ENCODE assay signal across 27 cellular contexts in genomic region chr5:172423379-172424110, GRCh38. TPM values are rescaled to one million over a fixed set of nuclear protein-coding genes. Genes with fewer than 3 reads are reported as not detected.
DNase-seq lines count a peak whose midpoint lies in the region; ATAC-seq and TF ChIP-seq lines count a peak whose summit lies in the region.
"Had no signal": no experiment of that assay in that cellular context is flagged by ENCODE, and none has a peak within 500 bp of the region (broad histone marks: within the 10 kb centered on the region; RNA-seq: fewer than 3 reads in every experiment).

No MANE protein-coding gene starts in this region.

- H3K36me3 ChIP-seq in tibial artery = peaks cover 0 to 13% (median 0%) of the 10 kb centered on the region in 3 donors

- intact Hi-C loops in dendritic cell treated with granulocyte-macrophage colony-stimulating factor and Interleukin-4, amounts not matched to agents 40 ng/mL and 50 ng/mL, for 4 days (cut with micrococcal nuclease) = no loop called here
- intact Hi-C loops in tibial artery (cut with DNase I; ENCODE audit: low total_unique reads) = no loop called here
- intact Hi-C loops in activated CD8-positive, alpha-beta T cell treated with anti-CD3 and anti-CD28 coated beads for 36 hours (cut with micrococcal nuclease) = no loop called here

- H3K4me3 Mint-ChIP-seq in dendritic cell treated with granulocyte-macrophage colony-stimulating factor and Interleukin-4, amounts not matched to agents 40 ng/mL and 50 ng/mL, for 4 days = no peak overlapping the region
- no peak overlapping the region for H3K4me3 Mint-ChIP-seq in activated CD8-positive, alpha-beta T cell treated with anti-CD3 and anti-CD28 coated beads for 36 hours
- H3K4me3 Mint-ChIP-seq: activated CD4-positive, alpha-beta T cell treated with anti-CD3 and anti-CD28 coated beads, Interleukin-2, amount 10 ng/mL, durations not matched to agents 24 days and 14 days; activated CD8-positive, alpha-beta memory T cell treated with anti-CD3 and anti-CD28 coated beads, Interleukin-2, amount 10 ng/mL, durations not matched to agents 7 days and 5 days; activated T-helper 1 cell treated with anti-CD3 and anti-CD28 coated beads, Interleukin-12 subunit alpha, Interleukin-12 subunit beta, Interleukin-2, Interleukin-4 antibody, amounts not matched to agents 30 ng/mL and 10 ng/mL and 1 ng/mL, durations not matched to agents 14 hours and 24 hours and 36 hours; nephron progenitor cell had no signal

- peaks cover 0 to 69% (median 33%) of the 10 kb centered on the region in 4 donors for H3K4me1 ChIP-seq in tibial artery

- TF ChIP-seq RAD21 in Ishikawa (IDR thresholded peaks at IDR 0.05; ENCODE audit: low read depth) = no peak

- no peak for DNase-seq in tibial artery
- no peak for DNase-seq in HT-29 (ENCODE audit: low spot score)
- no peak for DNase-seq in activated CD4-positive, CD25-positive, alpha-beta regulatory T cell treated with anti-CD3 and anti-CD28 coated beads, Interleukin-2, amount 50 U/mL, for 72 hours
- no peak for DNase-seq in activated CD8-positive, alpha-beta T cell treated with anti-CD3 and anti-CD28 coated beads for 36 hours
- no peak for DNase-seq in stimulated activated CD4-positive, alpha-beta T cell treated with anti-CD3 and anti-CD28 coated beads, Interleukin-4, amount 100 ng/mL, for 1 hour
- DNase-seq: activated CD4-positive, alpha-beta T cell treated with anti-CD3 and anti-CD28 coated beads, Interleukin-2, amount 10 ng/mL, durations not matched to agents 24 days and 14 days; activated CD8-positive, alpha-beta memory T cell treated with anti-CD3 and anti-CD28 coated beads, Interleukin-2, amount 10 ng/mL, durations not matched to agents 7 days and 5 days; activated naive CD4-positive, alpha-beta T cell treated with anti-CD3 and anti-CD28 coated beads, Interleukin-2, amount 50 U/mL, for 16 hours; anterior cingulate cortex; caudate nucleus; COR-L47; dermis blood vessel endothelial cell; DMS79; heart right ventricle; NCI-H1092; NCI-H1930; nephron progenitor cell; RPMI8226; stimulated activated naive CD8-positive, alpha-beta T cell treated with anti-CD3 and anti-CD28 coated beads, Interleukin-15, Interleukin-2, amounts not matched to agents 100 U/mL and 50 U/mL, for 24 hours had no signal

- CTCF ChIA-PET in activated CD8-positive, alpha-beta T cell treated with anti-CD3 and anti-CD28 coated beads for 36 hours (lab: Charles Lee) = interaction anchor here (1.1 kb wide), 2 partner anchors 20 to 89 kb away, joined by 3 read pairs; no protein-coding TSS in a partner anchor

- H3K9me3 Mint-ChIP-seq in dendritic cell treated with granulocyte-macrophage colony-stimulating factor and Interleukin-4, amounts not matched to agents 40 ng/mL and 50 ng/mL, for 4 days = no peaks in the 10 kb centered on the region
- no peaks in the 10 kb centered on the region for H3K9me3 Mint-ChIP-seq in activated CD8-positive, alpha-beta T cell treated with anti-CD3 and anti-CD28 coated beads for 36 hours
- H3K9me3 Mint-ChIP-seq: activated CD4-positive, alpha-beta T cell treated with anti-CD3 and anti-CD28 coated beads, Interleukin-2, amount 10 ng/mL, durations not matched to agents 24 days and 14 days; activated T-helper 1 cell treated with anti-CD3 and anti-CD28 coated beads, Interleukin-12 subunit alpha, Interleukin-12 subunit beta, Interleukin-2, Interleukin-4 antibody, amounts not matched to agents 30 ng/mL and 10 ng/mL and 1 ng/mL, durations not matched to agents 14 hours and 24 hours and 36 hours; nephron progenitor cell had no signal

- peaks cover 40% of the 10 kb centered on the region for H3K4me1 Mint-ChIP-seq in dendritic cell treated with granulocyte-macrophage colony-stimulating factor and Interleukin-4, amounts not matched to agents 40 ng/mL and 50 ng/mL, for 4 days (ENCODE audit: low read depth)
- no peaks in the 10 kb centered on the region for H3K4me1 Mint-ChIP-seq in activated CD8-positive, alpha-beta T cell treated with anti-CD3 and anti-CD28 coated beads for 36 hours (ENCODE audit: low read depth)

- H3K27ac Mint-ChIP-seq in dendritic cell treated with granulocyte-macrophage colony-stimulating factor and Interleukin-4, amounts not matched to agents 40 ng/mL and 50 ng/mL, for 4 days = peak overlapping the region; percentile 20
- H3K27ac Mint-ChIP-seq in activated CD8-positive, alpha-beta T cell treated with anti-CD3 and anti-CD28 coated beads for 36 hours = no peak overlapping the region
- H3K27ac Mint-ChIP-seq: activated CD4-positive, alpha-beta T cell treated with anti-CD3 and anti-CD28 coated beads, Interleukin-2, amount 10 ng/mL, durations not matched to agents 24 days and 14 days; activated CD8-positive, alpha-beta memory T cell treated with anti-CD3 and anti-CD28 coated beads, Interleukin-2, amount 10 ng/mL, durations not matched to agents 7 days and 5 days; activated T-helper 1 cell treated with anti-CD3 and anti-CD28 coated beads, Interleukin-12 subunit alpha, Interleukin-12 subunit beta, Interleukin-2, Interleukin-4 antibody, amounts not matched to agents 30 ng/mL and 10 ng/mL and 1 ng/mL, durations not matched to agents 14 hours and 24 hours and 36 hours had no signal

- no peak for TF ChIP-seq EP300 in Ishikawa (IDR thresholded peaks at IDR 0.05; ENCODE audit: borderline replicate concordance)

- no peaks in the 10 kb centered on the region for H3K9me3 ChIP-seq in tibial artery
- H3K9me3 ChIP-seq: heart right ventricle had no signal

- H3K27me3 Mint-ChIP-seq in dendritic cell treated with granulocyte-macrophage colony-stimulating factor and Interleukin-4, amounts not matched to agents 40 ng/mL and 50 ng/mL, for 4 days = peaks cover 39% of the 10 kb centered on the region
- peaks cover 5% of the 10 kb centered on the region for H3K27me3 Mint-ChIP-seq in activated CD8-positive, alpha-beta T cell treated with anti-CD3 and anti-CD28 coated beads for 36 hours

- peaks cover 11% of the 10 kb centered on the region for H3K36me3 Mint-ChIP-seq in dendritic cell treated with granulocyte-macrophage colony-stimulating factor and Interleukin-4, amounts not matched to agents 40 ng/mL and 50 ng/mL, for 4 days (ENCODE audit: low read depth)
- no peaks in the 10 kb centered on the region for H3K36me3 Mint-ChIP-seq in activated CD8-positive, alpha-beta T cell treated with anti-CD3 and anti-CD28 coated beads for 36 hours (ENCODE audit: low read depth)
- H3K36me3 Mint-ChIP-seq: activated CD8-positive, alpha-beta memory T cell treated with anti-CD3 and anti-CD28 coated beads, Interleukin-2, amount 10 ng/mL, durations not matched to agents 7 days and 5 days had no signal

- POLR2A ChIA-PET in activated CD8-positive, alpha-beta T cell treated with anti-CD3 and anti-CD28 coated beads for 36 hours (lab: Charles Lee) = interaction anchor here (0.9 kb wide), 1 partner anchor 38 kb away, joined by 3 read pairs; no protein-coding TSS in a partner anchor

- no peaks in the 10 kb centered on the region for H3K27me3 ChIP-seq in layer of hippocampus (ENCODE audit: control insufficient read depth, insufficient read depth, low read length)
- H3K27me3 ChIP-seq in tibial artery = no peaks in the 10 kb centered on the region
- H3K27me3 ChIP-seq: BLaER1, heart right ventricle had no signal

- H3K4me3 ChIP-seq in tibial artery = no peak overlapping the region
- H3K4me3 ChIP-seq: BLaER1, heart right ventricle, SK-N-MC had no signal

- ATAC-seq in activated CD8-positive, alpha-beta T cell treated with anti-CD3 and anti-CD28 coated beads for 36 hours = no peak
- ATAC-seq: activated CD8-positive, alpha-beta memory T cell treated with anti-CD3 and anti-CD28 coated beads, Interleukin-2, amount 10 ng/mL, durations not matched to agents 7 days and 5 days; heart right ventricle; sciatic nerve; stimulated activated naive CD8-positive, alpha-beta T cell treated with anti-CD3 and anti-CD28 coated beads, Interleukin-15, Interleukin-2, amounts not matched to agents 100 U/mL and 50 U/mL, for 24 hours had no signal

- H3K27ac ChIP-seq in layer of hippocampus (ENCODE audit: low read depth, low read length) = peak overlapping the region; percentile 48
- peak overlapping the region; percentile 29 to 41 for H3K27ac ChIP-seq in tibial artery
- H3K27ac ChIP-seq: BLaER1, parathyroid adenoma, SK-N-MC had no signal

- no peak for TF ChIP-seq CTCF in tibial artery (IDR thresholded peaks at IDR 0.05)
- TF ChIP-seq CTCF in activated CD8-positive, alpha-beta T cell treated with anti-CD3 and anti-CD28 coated beads for 36 hours (IDR thresholded peaks at IDR 0.05) = no peak

TF ChIP-seq in Ishikawa, 13 proteins besides CTCF, POLR2A, EP300 and RAD21:
- TF ChIP-seq USF1 (IDR thresholded peaks at IDR 0.05) (peak; percentile 66), EGR1 (IDR thresholded peaks at IDR 0.05) (no peak), MAX (IDR thresholded peaks at IDR 0.05) (no peak)

RNA-seq across cellular contexts. Expression of gene SH3PXD2B, which starts 30.8 kb away (rescaled TPM):
- total RNA-seq in HT-29 (2014; rRNA removed; shearing (Covaris generic)) = 1.3 and 1.9 TPM in 2 replicates
- total RNA-seq in activated CD8-positive, alpha-beta T cell treated with anti-CD3 and anti-CD28 coated beads for 36 hours = under 1 TPM; 0.38 to 0.47 TPM
